Comparison of ENCODE assay signal across 15 cellular contexts in the genomic region with DNA sequence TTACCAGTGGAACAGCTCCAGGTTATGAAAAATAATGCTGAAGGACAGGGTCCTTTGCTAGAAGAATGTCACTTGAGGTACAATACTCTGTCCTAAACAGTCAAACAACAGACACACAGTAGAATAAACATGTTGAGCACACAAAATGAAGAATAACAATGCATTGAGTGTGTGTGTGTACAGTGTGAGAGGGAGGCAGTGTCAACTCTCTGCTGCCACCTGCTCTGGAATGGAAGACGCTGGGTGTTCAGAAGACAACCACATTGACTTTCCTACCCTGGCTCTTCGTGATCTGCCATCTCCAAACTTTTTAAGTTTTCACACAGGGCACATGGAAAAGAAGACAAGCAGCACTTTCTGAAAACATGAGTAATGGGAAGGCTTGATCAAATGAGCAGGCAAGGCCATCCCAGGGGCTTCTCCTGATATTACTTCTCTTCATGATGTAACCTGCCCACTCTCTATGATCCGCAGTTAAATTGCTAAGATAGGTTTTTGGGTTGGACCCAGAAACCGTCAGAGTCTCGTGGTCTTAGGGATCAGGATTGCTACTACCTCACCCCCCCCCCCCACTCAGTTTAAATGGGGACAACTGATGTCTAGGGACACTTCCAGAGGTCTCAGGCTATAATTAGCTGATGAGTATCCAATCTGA.
A peak's percentile ranks its signal among the peaks of the same experiment; 100 is the strongest.
DNase-seq lines count a peak whose midpoint lies in the region; ATAC-seq and TF ChIP-seq lines count a peak whose summit lies in the region.
"Had no signal": no experiment of that assay in that cellular context is flagged by ENCODE, and none has a peak within 500 bp of the region (broad histone marks: within the 10 kb centered on the region; RNA-seq: fewer than 3 reads in every experiment).

No MANE protein-coding gene starts in this region.

- CTCF ChIA-PET in IMR-90 (lab: Yijun Ruan, JAX), result interaction anchor here (1.0 to 1.4 kb wide), 4 partner anchors 22 to 320 kb away, joined by 3 to 5 read pairs (median 4); no protein-coding TSS in a partner anchor

- peak overlapping the region; percentile 88 for H3K14ac ChIP-seq in IMR-90 (replicated peaks; ENCODE audit: low read depth, low read length)

- WGBS in IMR-90 (ENCODE audit: extremely low coverage in 2 of 2, insufficient read length in 1 of 2), 2 experiments, result no CpG with 5 or more reads among the region's 5 CpGs
- WGBS in suprapubic skin, result 44% methylated on average over 5 of the region's 5 CpGs

- H2BK15ac ChIP-seq in IMR-90 (ENCODE audit: low read depth, low read length), result peak overlapping the region; percentile 87

- TF ChIP-seq CTCF in IMR-90 (conservative IDR thresholded peaks at IDR 0.05; ENCODE audit: low read depth, low read length) (no peak), suprapubic skin (IDR thresholded peaks at IDR 0.05) (no peak)

- TSS peak; percentile 71 for BruUV-seq in IMR-90 (replicated peaks; lab: Mats Ljungman, UMichigan)

- H3K4me1 ChIP-seq in IMR-90 (ENCODE audit: control insufficient read depth, insufficient read depth, low read length), result peaks cover 21% of the 10 kb centered on the region
- peaks cover 53% of the 10 kb centered on the region for H3K4me1 ChIP-seq in muscle layer of colon (ENCODE audit: insufficient read depth, low read length)
- H3K4me1 ChIP-seq in suprapubic skin, result peaks cover 15% of the 10 kb centered on the region
- H3K4me1 ChIP-seq: pancreas had no signal

- H3K4me2 ChIP-seq in IMR-90 (ENCODE audit: low read depth, low read length), result peak overlapping the region; percentile 33

- peak overlapping the region; percentile 92 for H2AK5ac ChIP-seq in IMR-90 (ENCODE audit: low read depth, low read length)

- peak; percentile 39 for DNase-seq in IMR-90
- no peak for DNase-seq in epithelial cell of prostate (ENCODE audit: low read depth, low spot score)
- no peak for DNase-seq in suprapubic skin (ENCODE audit: low spot score in 2 of 2)
- DNase-seq in activated naive CD8-positive, alpha-beta T cell treated with anti-CD3 and anti-CD28 coated beads, Interleukin-2, amount 50 U/mL, for 24 hours, result no peak
- no peak for DNase-seq in amniotic stem cell (lab: John Stamatoyannopoulos, UW)
- no peak for DNase-seq in NCI-H524 (lab: John Stamatoyannopoulos, UW)
- DNase-seq: activated CD8-positive, alpha-beta T cell treated with anti-CD3 and anti-CD28 coated beads for 36 hours; amygdala; BE2C; NCI-H1694; NCI-H510A; stimulated activated naive CD8-positive, alpha-beta T cell treated with anti-CD3 and anti-CD28 coated beads, Interleukin-15, Interleukin-2, amounts not matched to agents 100 U/mL and 50 U/mL, for 24 hours had no signal

- H3K23ac ChIP-seq in IMR-90 (ENCODE audit: low read depth, low read length), result peak overlapping the region; percentile 63

- peak overlapping the region; percentile 34 for H2BK5ac ChIP-seq in IMR-90 (ENCODE audit: low read depth, low read length, poor library complexity, severe bottlenecking)

- ATAC-seq in IMR-90 (ENCODE audit: low read depth) (no peak), HG03439 (IDR thresholded peaks at IDR 0.05; ENCODE audit: unreplicated experiment) (no peak)
- no peak for ATAC-seq in activated naive CD8-positive, alpha-beta T cell treated with anti-CD3 and anti-CD28 coated beads, Interleukin-2, amount 50 U/mL, for 24 hours
- ATAC-seq: activated CD8-positive, alpha-beta T cell treated with anti-CD3 and anti-CD28 coated beads for 36 hours; stimulated activated naive CD8-positive, alpha-beta T cell treated with anti-CD3 and anti-CD28 coated beads, Interleukin-15, Interleukin-2, amounts not matched to agents 100 U/mL and 50 U/mL, for 24 hours had no signal

- H3K9me3 ChIP-seq in IMR-90 (ENCODE audit: control insufficient read depth, insufficient read depth, low read length), result peaks cover 4% of the 10 kb centered on the region; the same call in 1 of the 2 replicates
- H3K9me3 ChIP-seq in muscle layer of colon (ENCODE audit: low read length), result no peaks in the 10 kb centered on the region
- no peaks in the 10 kb centered on the region for H3K9me3 ChIP-seq in suprapubic skin
- H3K9me3 ChIP-seq: pancreas had no signal

- intact Hi-C loops in IMR-90 (cut with micrococcal nuclease), result loop anchor here (1.0 to 5.0 kb wide), 2 partner anchors 171 to 227 kb away; no protein-coding TSS in a partner anchor

- H3K36me3 ChIP-seq in IMR-90 (ENCODE audit: control insufficient read depth, insufficient read depth, low read length), result no peaks in the 10 kb centered on the region
- no peaks in the 10 kb centered on the region for H3K36me3 ChIP-seq in muscle layer of colon (ENCODE audit: insufficient read depth, low read length)
- H3K36me3 ChIP-seq in suprapubic skin, result no peaks in the 10 kb centered on the region
- H3K36me3 ChIP-seq: BE2C, pancreas had no signal

- peaks cover 10% of the 10 kb centered on the region for H3K36me3 Mint-ChIP-seq in activated naive CD8-positive, alpha-beta T cell treated with anti-CD3 and anti-CD28 coated beads, Interleukin-2, amount 50 U/mL, for 24 hours (ENCODE audit: low read depth)

- H3K27me3 Mint-ChIP-seq in activated naive CD8-positive, alpha-beta T cell treated with anti-CD3 and anti-CD28 coated beads, Interleukin-2, amount 50 U/mL, for 24 hours, result no peaks in the 10 kb centered on the region
- H3K27me3 Mint-ChIP-seq: activated CD8-positive, alpha-beta T cell treated with anti-CD3 and anti-CD28 coated beads for 36 hours had no signal

- in situ Hi-C loops in IMR-90 (cut with MboI; ENCODE audit: low sequenced_read_pairs), result no loop called here

- peaks cover 16% of the 10 kb centered on the region for H3K9me3 Mint-ChIP-seq in activated naive CD8-positive, alpha-beta T cell treated with anti-CD3 and anti-CD28 coated beads, Interleukin-2, amount 50 U/mL, for 24 hours

- no peaks in the 10 kb centered on the region for H4K20me1 ChIP-seq in IMR-90 (ENCODE audit: insufficient read depth, low read length)

- H3K4me1 Mint-ChIP-seq in activated naive CD8-positive, alpha-beta T cell treated with anti-CD3 and anti-CD28 coated beads, Interleukin-2, amount 50 U/mL, for 24 hours, result peaks cover 1% of the 10 kb centered on the region

- H3K18ac ChIP-seq in IMR-90 (ENCODE audit: low read depth, low read length), result peak overlapping the region; percentile 91

- H3K9ac ChIP-seq in IMR-90 (ENCODE audit: low read depth, low read length), result peak overlapping the region; percentile 27
- H3K9ac ChIP-seq in muscle layer of colon (ENCODE audit: low read length), result no peak overlapping the region

- dilution Hi-C loops in IMR-90 (cut with HindIII; ENCODE audit: low sequenced_read_pairs, unreplicated experiment), result no loop called here

- POLR2A ChIA-PET in IMR-90 (lab: Charles Lee; ENCODE audit: unreplicated experiment), result interaction anchor here (1.4 kb wide), 1 partner anchor 698 kb away, joined by 5 read pairs; the partner anchor contains the start of gene IGFBP5

- peak overlapping the region; percentile 85 for H4K5ac ChIP-seq in IMR-90 (ENCODE audit: low read depth, low read length)

- H3K27ac ChIP-seq in IMR-90 (ENCODE audit: insufficient read depth, low read length) (peak overlapping the region; percentile 81), epithelial cell of prostate (peak overlapping the region; percentile 85), muscle layer of colon (ENCODE audit: low read depth, low read length) (peak overlapping the region; percentile 21), suprapubic skin (peak overlapping the region; percentile 63)
- H3K27ac ChIP-seq: pancreas had no signal

- peak overlapping the region; percentile 93 for H2BK20ac ChIP-seq in IMR-90 (ENCODE audit: low read depth, low read length)

- H4K8ac ChIP-seq in IMR-90 (ENCODE audit: low read depth in 2 of 2, low read length in 2 of 2), result peak overlapping the region; percentile 85 to 91

- H2AK9ac ChIP-seq in IMR-90 (replicated peaks; ENCODE audit: low read depth, low read length, poor library complexity), result peak overlapping the region; percentile 68

- H3K56ac ChIP-seq in IMR-90 (ENCODE audit: extremely low read depth, insufficient read depth, low read length), result peak overlapping the region; percentile 78

- H3K27me3 ChIP-seq in IMR-90 (ENCODE audit: control insufficient read depth, insufficient read depth, low read length), result no peaks in the 10 kb centered on the region
- H3K27me3 ChIP-seq in muscle layer of colon (ENCODE audit: control insufficient read depth in 1 of 2, insufficient read depth in 2 of 2, low read length in 2 of 2), result no peaks in the 10 kb centered on the region
- H3K27me3 ChIP-seq in suprapubic skin, result no peaks in the 10 kb centered on the region
- H3K27me3 ChIP-seq: BE2C, pancreas had no signal

- H4K91ac ChIP-seq in IMR-90 (ENCODE audit: insufficient read depth, low read depth, low read length), result peak overlapping the region; percentile 94

- peak overlapping the region; percentile 90 for H3K4ac ChIP-seq in IMR-90 (ENCODE audit: low read depth, low read length)

- peaks cover 4 to 21% of the 10 kb centered on the region in 2 experiments; a peak in 1 of 4 replicates for H3K79me1 ChIP-seq in IMR-90 (ENCODE audit: low read depth in 1 of 2, low read length in 2 of 2)

- no peak overlapping the region for H3K4me3 ChIP-seq in IMR-90 (ENCODE audit: insufficient read depth, low read depth, low read length)
- no peak overlapping the region for H3K4me3 ChIP-seq in muscle layer of colon (ENCODE audit: low read depth in 1 of 2, low read length in 2 of 2)
- no peak overlapping the region for H3K4me3 ChIP-seq in suprapubic skin
- H3K4me3 ChIP-seq: pancreas had no signal

- peak overlapping the region; percentile 89 for H2BK120ac ChIP-seq in IMR-90 (ENCODE audit: low read depth, low read length)

- H3K9me1 ChIP-seq in IMR-90 (ENCODE audit: insufficient read depth, low read length), result peaks cover 18% of the 10 kb centered on the region

- H2AFZ ChIP-seq in IMR-90 (replicated peaks; ENCODE audit: low read length, poor library complexity), result no peak overlapping the region

- TF ChIP-seq RAD21 in IMR-90 (IDR thresholded peaks at IDR 0.05; ENCODE audit: low read length), result no peak

- no peak for TF ChIP-seq EP300 in suprapubic skin (IDR thresholded peaks at IDR 0.05)

- H3K27ac Mint-ChIP-seq in activated naive CD8-positive, alpha-beta T cell treated with anti-CD3 and anti-CD28 coated beads, Interleukin-2, amount 50 U/mL, for 24 hours, result no peak overlapping the region
- H3K27ac Mint-ChIP-seq: activated CD8-positive, alpha-beta T cell treated with anti-CD3 and anti-CD28 coated beads for 36 hours had no signal

- H3K4me3 Mint-ChIP-seq in activated naive CD8-positive, alpha-beta T cell treated with anti-CD3 and anti-CD28 coated beads, Interleukin-2, amount 50 U/mL, for 24 hours, result no peak overlapping the region
- H3K4me3 Mint-ChIP-seq: activated CD8-positive, alpha-beta T cell treated with anti-CD3 and anti-CD28 coated beads for 36 hours had no signal

- no peak for TF ChIP-seq POLR2A in IMR-90 (IDR thresholded peaks at IDR 0.05; ENCODE audit: low read depth, low read length)
- TF ChIP-seq POLR2A in suprapubic skin (IDR thresholded peaks at IDR 0.05), result no peak

TF ChIP-seq in IMR-90, 13 proteins besides CTCF, POLR2A, EP300 and RAD21 (continues in another document):
- no peak for TF ChIP-seq RCOR1 (IDR thresholded peaks at IDR 0.05; ENCODE audit: insufficient replicate concordance, low read length)
- no peak for TF ChIP-seq SMC3 (IDR thresholded peaks at IDR 0.05; ENCODE audit: low read depth, low read length)
- TF ChIP-seq FOS (IDR thresholded peaks at IDR 0.05; ENCODE audit: low read depth, low read length), result no peak
- TF ChIP-seq MXI1 (IDR thresholded peaks at IDR 0.05; ENCODE audit: borderline replicate concordance, low read depth, low read length), result no peak
- TF ChIP-seq CHD1 (IDR thresholded peaks at IDR 0.05; ENCODE audit: low read depth, low read length), result no peak

Comparison
In these comparisons a context has a peak if more than half of its experiments do, and no peak if none do; other contexts are left out.
1. H3K27ac ChIP-seq: peak in every context shown above with its lines; median percentile 85 in epithelial cell of prostate; 81 in IMR-90; 63 in suprapubic skin; 21 in muscle layer of colon.